ENCODE assay signal across 24 cellular contexts in the genomic region with DNA sequence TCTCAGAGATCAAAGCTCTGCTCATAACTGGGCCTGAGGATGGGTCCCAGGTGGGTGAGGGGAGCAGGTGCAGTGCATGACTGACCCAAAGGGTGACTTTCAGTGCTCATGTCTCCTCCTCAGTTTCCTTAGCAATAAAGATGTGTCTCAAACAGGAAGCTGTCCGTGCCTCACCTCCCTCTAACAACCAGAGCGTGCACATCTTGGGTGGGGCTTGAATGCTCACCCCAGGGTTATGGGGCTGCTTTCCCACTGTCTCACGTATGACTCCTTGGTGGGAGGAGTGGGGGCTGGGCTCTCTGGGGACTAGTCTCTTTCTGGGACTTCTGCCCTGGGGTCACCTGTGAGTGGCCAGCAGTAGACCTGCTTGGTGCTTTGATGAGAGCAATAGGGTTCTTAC. TPM values are rescaled to one million over a fixed set of nuclear protein-coding genes. Genes with fewer than 3 reads are reported as not detected.
"Had no signal": no experiment of that assay in that cellular context is flagged by ENCODE, and none has a peak within 500 bp of the region (broad histone marks: within the 10 kb centered on the region; RNA-seq: fewer than 3 reads in every experiment).

No MANE protein-coding gene starts in this region.

- H3K27me3 Mint-ChIP-seq: activated CD8-positive, alpha-beta T cell treated with anti-CD3 and anti-CD28 coated beads for 36 hours; brain; progenitor cell of endocrine pancreas; T-helper 17 cell had no signal

- ATAC-seq: activated CD8-positive, alpha-beta T cell treated with anti-CD3 and anti-CD28 coated beads for 36 hours; activated naive CD4-positive, alpha-beta T cell treated with anti-CD3 and anti-CD28 coated beads, Interleukin-2, amount 50 U/mL, for 72 hours; foreskin keratinocyte; left lung; natural killer cell; stimulated activated naive CD8-positive, alpha-beta T cell treated with anti-CD3 and anti-CD28 coated beads, Interleukin-15, Interleukin-2, amounts not matched to agents 100 U/mL and 50 U/mL, for 24 hours; T-helper 17 cell had no signal

- H3K9me3 Mint-ChIP-seq: activated CD8-positive, alpha-beta T cell treated with anti-CD3 and anti-CD28 coated beads for 36 hours; activated naive CD4-positive, alpha-beta T cell treated with anti-CD3 and anti-CD28 coated beads, Interleukin-2, amount 50 U/mL, for 72 hours; brain; mesothelial cell of epicardium; natural killer cell had no signal

- H3K27ac Mint-ChIP-seq: activated CD8-positive, alpha-beta T cell treated with anti-CD3 and anti-CD28 coated beads for 36 hours; activated naive CD4-positive, alpha-beta T cell treated with anti-CD3 and anti-CD28 coated beads, Interleukin-2, amount 50 U/mL, for 72 hours; brain; mesothelial cell of epicardium; natural killer cell; progenitor cell of endocrine pancreas; T-helper 17 cell had no signal

- H3K4me3 Mint-ChIP-seq: activated CD8-positive, alpha-beta T cell treated with anti-CD3 and anti-CD28 coated beads for 36 hours; brain; mesothelial cell of epicardium; natural killer cell; T-helper 17 cell had no signal

- DNase-seq: activated CD4-positive, alpha-beta T cell treated with anti-CD3 and anti-CD28 coated beads for 48 hours; activated CD4-positive, CD25-positive, alpha-beta regulatory T cell; activated CD8-positive, alpha-beta T cell treated with anti-CD3 and anti-CD28 coated beads for 36 hours; activated T-cell treated with anti-CD3 and anti-CD28 coated beads, Interleukin-2, amount 50 U/mL, for 1 hour; aorta; caudate nucleus; dermis blood vessel endothelial cell; effector memory CD4-positive, alpha-beta T cell; foreskin keratinocyte; left lung; natural killer cell; retina; stimulated activated CD4-positive, alpha-beta T cell treated with anti-CD3 and anti-CD28 coated beads, Interleukin-4, amount 100 ng/mL, for 24 hours; stimulated activated naive CD8-positive, alpha-beta T cell treated with anti-CD3 and anti-CD28 coated beads, Interleukin-15, Interleukin-2, amounts not matched to agents 100 U/mL and 50 U/mL, for 24 hours; T-helper 17 cell had no signal

- H3K4me1 Mint-ChIP-seq: brain, mesothelial cell of epicardium, natural killer cell had no signal

RNA-seq across cellular contexts. Expression of gene PHOX2A, which starts 53.9 kb away (rescaled TPM):
- total RNA-seq: activated CD8-positive, alpha-beta T cell treated with anti-CD3 and anti-CD28 coated beads for 36 hours; activated naive CD4-positive, alpha-beta T cell treated with anti-CD3 and anti-CD28 coated beads, Interleukin-2, amount 50 U/mL, for 72 hours; aorta; dermis blood vessel endothelial cell; foreskin keratinocyte; kidney epithelial cell; left lung; lung; mesothelial cell of epicardium; natural killer cell; osteoblast; progenitor cell of endocrine pancreas; subcutaneous adipose tissue; T-helper 17 cell; ureter had no signal
